In the genomic region with DNA sequence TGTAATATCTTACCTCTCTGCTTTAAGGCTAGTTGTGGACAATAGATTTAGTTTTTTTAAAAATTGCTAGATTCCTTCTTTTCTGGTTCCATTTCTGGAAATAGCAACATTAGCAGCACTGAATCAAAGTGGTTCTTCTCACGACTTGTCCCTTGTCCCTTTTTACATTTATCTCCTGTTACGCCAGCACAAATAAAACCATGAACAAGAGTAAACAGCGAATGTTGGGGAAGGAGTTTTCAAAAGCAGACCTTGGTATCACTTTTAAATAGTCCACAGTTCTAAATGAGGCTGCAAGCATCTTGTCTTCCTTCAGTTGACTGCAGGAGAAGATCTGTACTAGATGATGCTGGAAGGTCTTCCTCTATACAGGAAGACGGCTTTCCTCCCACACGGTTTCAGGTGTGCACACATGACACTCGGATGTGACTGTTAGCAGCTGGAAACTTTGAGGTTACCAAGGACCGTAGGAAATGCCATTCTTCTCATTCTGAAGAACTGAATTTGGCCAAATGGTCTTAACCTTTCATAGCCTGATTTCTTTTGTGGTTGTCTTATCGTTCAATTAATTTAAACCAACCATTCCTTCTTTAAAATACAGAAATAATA, we compare ENCODE assay signal across 16 cellular contexts.
DNase-seq lines count a peak whose midpoint lies in the region; ATAC-seq and TF ChIP-seq lines count a peak whose summit lies in the region.
"Had no signal": no experiment of that assay in that cellular context is flagged by ENCODE, and none has a peak within 500 bp of the region (broad histone marks: within the 10 kb centered on the region; RNA-seq: fewer than 3 reads in every experiment).

No MANE protein-coding gene starts in this region.

- H3K4me3 ChIP-seq in left ventricle myocardium inferior, result no peak overlapping the region
- H3K4me3 ChIP-seq: hepatocyte, vagina had no signal

- peak overlapping the region; percentile 72 for H3K4me3 Mint-ChIP-seq in activated T-helper 1 cell treated with anti-CD3 and anti-CD28 coated beads, Interleukin-12 subunit alpha, Interleukin-12 subunit beta, Interleukin-2, Interleukin-4 antibody, amounts not matched to agents 30 ng/mL and 10 ng/mL and 1 ng/mL, durations not matched to agents 14 hours and 24 hours and 36 hours
- peak overlapping the region; percentile 18 to 54 for H3K4me3 Mint-ChIP-seq in stimulated activated naive CD8-positive, alpha-beta T cell treated with anti-CD3 and anti-CD28 coated beads, Interleukin-15, amount 100 ng/mL, for 72 hours
- H3K4me3 Mint-ChIP-seq: brain; stimulated activated memory B cell treated with anti-CD40 and anti-IgM and Interleukin-4, amounts not matched to agents 10 μg/mL and 1 μg/mL and 100 μg/mL, for 72 hours had no signal

- no peaks in the 10 kb centered on the region for H3K27me3 Mint-ChIP-seq in activated T-helper 1 cell treated with anti-CD3 and anti-CD28 coated beads, Interleukin-12 subunit alpha, Interleukin-12 subunit beta, Interleukin-2, Interleukin-4 antibody, amounts not matched to agents 30 ng/mL and 10 ng/mL and 1 ng/mL, durations not matched to agents 14 hours and 24 hours and 36 hours (ENCODE audit: insufficient read depth)
- no peaks in the 10 kb centered on the region for H3K27me3 Mint-ChIP-seq in stimulated activated naive CD8-positive, alpha-beta T cell treated with anti-CD3 and anti-CD28 coated beads, Interleukin-15, amount 100 ng/mL, for 72 hours
- H3K27me3 Mint-ChIP-seq: brain had no signal

- H3K4me1 Mint-ChIP-seq in activated T-helper 1 cell treated with anti-CD3 and anti-CD28 coated beads, Interleukin-12 subunit alpha, Interleukin-12 subunit beta, Interleukin-2, Interleukin-4 antibody, amounts not matched to agents 30 ng/mL and 10 ng/mL and 1 ng/mL, durations not matched to agents 14 hours and 24 hours and 36 hours (ENCODE audit: low read depth), result peaks cover 72% of the 10 kb centered on the region
- H3K4me1 Mint-ChIP-seq in stimulated activated naive CD8-positive, alpha-beta T cell treated with anti-CD3 and anti-CD28 coated beads, Interleukin-15, amount 100 ng/mL, for 72 hours, result peaks cover 23% of the 10 kb centered on the region
- H3K4me1 Mint-ChIP-seq: stimulated activated memory B cell treated with anti-CD40 and anti-IgM and Interleukin-4, amounts not matched to agents 10 μg/mL and 1 μg/mL and 100 μg/mL, for 72 hours had no signal

- peaks cover 23% of the 10 kb centered on the region for H3K9me3 Mint-ChIP-seq in activated T-helper 1 cell treated with anti-CD3 and anti-CD28 coated beads, Interleukin-12 subunit alpha, Interleukin-12 subunit beta, Interleukin-2, Interleukin-4 antibody, amounts not matched to agents 30 ng/mL and 10 ng/mL and 1 ng/mL, durations not matched to agents 14 hours and 24 hours and 36 hours
- H3K9me3 Mint-ChIP-seq in stimulated activated naive CD8-positive, alpha-beta T cell treated with anti-CD3 and anti-CD28 coated beads, Interleukin-15, amount 100 ng/mL, for 72 hours, result peaks cover 8 to 26% of the 10 kb centered on the region in 2 donors

- H3K4me1 ChIP-seq in left ventricle myocardium inferior, result no peaks in the 10 kb centered on the region
- H3K4me1 ChIP-seq: vagina had no signal

- peaks cover 9% of the 10 kb centered on the region for H3K9me3 ChIP-seq in left ventricle myocardium inferior (replicated peaks)
- H3K9me3 ChIP-seq: vagina had no signal

- H3K27me3 ChIP-seq in left ventricle myocardium inferior (ENCODE audit: low read depth), result no peaks in the 10 kb centered on the region
- H3K27me3 ChIP-seq: hepatocyte, vagina had no signal

- peak; percentile 39 for DNase-seq in activated T-cell treated with anti-CD3 and anti-CD28 coated beads for 24 hours (ENCODE audit: low read depth)
- DNase-seq in activated T-cell treated with anti-CD3 and anti-CD28 coated beads, Interleukin-2, amount 50 U/mL, for 1 hour, result no peak
- DNase-seq in activated T-helper 1 cell treated with anti-CD3 and anti-CD28 coated beads, Interleukin-12 subunit alpha, Interleukin-12 subunit beta, Interleukin-2, Interleukin-4 antibody, amounts not matched to agents 30 ng/mL and 10 ng/mL and 1 ng/mL, durations not matched to agents 14 hours and 24 hours and 36 hours (ENCODE audit: low spot score), result peak; percentile 24
- peak in 3 of 4 experiments; percentile 15 to 43 (median 34) for DNase-seq in stimulated activated CD4-positive, alpha-beta T cell treated with anti-CD3 and anti-CD28 coated beads, Interleukin-1b, Interleukin-23, amount 100 ng/mL, for 24 hours (ENCODE audit: low read depth in 4 of 4, low spot score in 1 of 4)
- peak in 1 of 2 donors; percentile 22 for DNase-seq in stimulated activated naive CD8-positive, alpha-beta T cell treated with anti-CD3 and anti-CD28 coated beads, Interleukin-15, amount 100 ng/mL, for 72 hours
- DNase-seq in AG08396 (ENCODE audit: low spot score), result no peak
- no peak for DNase-seq in dermis blood vessel endothelial cell
- no peak for DNase-seq in left ventricle myocardium inferior
- DNase-seq: kidney glomerular epithelial cell, NCI-H1092, Right ventricle myocardium superior, T-helper 9 cell had no signal

- peak overlapping the region; percentile 85 for H3K27ac Mint-ChIP-seq in activated T-helper 1 cell treated with anti-CD3 and anti-CD28 coated beads, Interleukin-12 subunit alpha, Interleukin-12 subunit beta, Interleukin-2, Interleukin-4 antibody, amounts not matched to agents 30 ng/mL and 10 ng/mL and 1 ng/mL, durations not matched to agents 14 hours and 24 hours and 36 hours
- peak overlapping the region in 1 of 2 donors; percentile 87 for H3K27ac Mint-ChIP-seq in stimulated activated naive CD8-positive, alpha-beta T cell treated with anti-CD3 and anti-CD28 coated beads, Interleukin-15, amount 100 ng/mL, for 72 hours
- H3K27ac Mint-ChIP-seq: brain; stimulated activated memory B cell treated with anti-CD40 and anti-IgM and Interleukin-4, amounts not matched to agents 10 μg/mL and 1 μg/mL and 100 μg/mL, for 72 hours had no signal

- intact Hi-C loops in activated T-helper 1 cell treated with anti-CD3 and anti-CD28 coated beads, Interleukin-12 subunit alpha, Interleukin-12 subunit beta, Interleukin-2, Interleukin-4 antibody, amounts not matched to agents 30 ng/mL and 10 ng/mL and 1 ng/mL, durations not matched to agents 14 hours and 24 hours and 36 hours (cut with micrococcal nuclease), result loop anchor here (1.0 to 5.0 kb wide), 3 partner anchors 9 to 33 kb away; no protein-coding TSS in a partner anchor
- intact Hi-C loops in left ventricle myocardium inferior (cut with micrococcal nuclease), result no loop called here

- no peak overlapping the region for H3K27ac ChIP-seq in left ventricle myocardium inferior (replicated peaks)
- H3K27ac ChIP-seq: hepatocyte, vagina had no signal

- peak; percentile 85 for ATAC-seq in stimulated activated naive CD8-positive, alpha-beta T cell treated with anti-CD3 and anti-CD28 coated beads, Interleukin-15, amount 100 ng/mL, for 72 hours
- ATAC-seq: stimulated activated memory B cell treated with anti-CD40 and anti-IgM and Interleukin-4, amounts not matched to agents 10 μg/mL and 1 μg/mL and 100 μg/mL, for 72 hours had no signal

- H3K36me3 ChIP-seq in left ventricle myocardium inferior, result no peaks in the 10 kb centered on the region
- H3K36me3 ChIP-seq: vagina had no signal

- H3K36me3 Mint-ChIP-seq in activated T-helper 1 cell treated with anti-CD3 and anti-CD28 coated beads, Interleukin-12 subunit alpha, Interleukin-12 subunit beta, Interleukin-2, Interleukin-4 antibody, amounts not matched to agents 30 ng/mL and 10 ng/mL and 1 ng/mL, durations not matched to agents 14 hours and 24 hours and 36 hours (ENCODE audit: low read depth), result peaks cover 27% of the 10 kb centered on the region

- TF ChIP-seq CTCF in left ventricle myocardium inferior (IDR thresholded peaks at IDR 0.05; ENCODE audit: borderline replicate concordance), result no peak

Comparison
In these comparisons a context has a peak if more than half of its experiments do, and no peak if none do; other contexts are left out.
1. DNase-seq: peak in activated T-cell treated with anti-CD3 and anti-CD28 coated beads for 24 hours (single experiment), activated T-helper 1 cell treated with anti-CD3 and anti-CD28 coated beads, Interleukin-12 subunit alpha, Interleukin-12 subunit beta, Interleukin-2, Interleukin-4 antibody, amounts not matched to agents 30 ng/mL and 10 ng/mL and 1 ng/mL, durations not matched to agents 14 hours and 24 hours and 36 hours (single experiment) and stimulated activated CD4-positive, alpha-beta T cell treated with anti-CD3 and anti-CD28 coated beads, Interleukin-1b, Interleukin-23, amount 100 ng/mL, for 24 hours (3 of 4); none in activated T-cell treated with anti-CD3 and anti-CD28 coated beads, Interleukin-2, amount 50 U/mL, for 1 hour (single experiment), AG08396 (single experiment), dermis blood vessel endothelial cell (single experiment) and left ventricle myocardium inferior (single experiment).